Comparison of ENCODE assay signal across 19 cellular contexts in the genomic region with DNA sequence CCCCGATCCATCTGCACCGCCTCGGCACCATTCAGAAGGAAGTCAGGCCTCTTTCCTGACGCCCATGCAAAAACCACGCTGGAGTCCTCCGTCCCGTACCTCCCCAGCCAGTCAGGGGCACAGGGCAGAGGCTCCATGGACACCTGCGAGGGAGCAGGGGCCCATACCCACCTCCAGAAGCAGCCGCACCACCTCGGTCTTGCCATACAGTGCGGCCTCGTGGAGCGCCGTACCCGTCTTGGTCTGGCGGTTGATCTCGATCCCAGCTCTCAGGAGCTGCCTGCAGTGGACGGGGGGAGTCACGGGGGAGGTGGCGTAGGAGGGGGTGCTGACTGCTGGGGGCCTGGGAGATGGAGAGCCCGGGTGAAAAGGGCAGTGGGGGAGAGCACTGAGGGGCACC. TPM values are rescaled to one million over a fixed set of nuclear protein-coding genes. Genes with fewer than 3 reads are reported as not detected.
A peak's percentile ranks its signal among the peaks of the same experiment; 100 is the strongest.
DNase-seq lines count a peak whose midpoint lies in the region; ATAC-seq and TF ChIP-seq lines count a peak whose summit lies in the region.
"Had no signal": no experiment of that assay in that cellular context is flagged by ENCODE, and none has a peak within 500 bp of the region (broad histone marks: within the 10 kb centered on the region; RNA-seq: fewer than 3 reads in every experiment).

No MANE protein-coding gene starts in this region.

- no peaks in the 10 kb centered on the region for H3K4me1 Mint-ChIP-seq in progenitor cell of endocrine pancreas (ENCODE audit: low read depth)
- H3K4me1 Mint-ChIP-seq: CD4-positive, alpha-beta memory T cell had no signal

- no peak for DNase-seq in caudate nucleus (lab: John Stamatoyannopoulos, UW)
- DNase-seq in lower lobe of right lung = peak; percentile 46
- no peak for DNase-seq in tibial nerve (ENCODE audit: low spot score in 2 of 2)
- DNase-seq in progenitor cell of endocrine pancreas (ENCODE audit: low spot score, unreplicated experiment) = no peak
- no peak for DNase-seq in SK-N-SH
- DNase-seq in LoVo (ENCODE audit: low spot score) = no peak
- DNase-seq: CD4-positive, alpha-beta memory T cell; COR-L47; DMS53; IMR-90; KG1; MM.1S; NCI-H2029; NCI-H446 treated with DMSO at 0.1 percent for 48 hours; NCI-H526; NCI-H82; PC-9; SHP77 had no signal

- ATAC-seq in lower lobe of right lung = no peak

- H3K4me3 Mint-ChIP-seq in progenitor cell of endocrine pancreas (ENCODE audit: low read depth) = no peak overlapping the region
- H3K4me3 Mint-ChIP-seq: CD4-positive, alpha-beta memory T cell had no signal

- peaks cover 6% of the 10 kb centered on the region for H3K36me3 Mint-ChIP-seq in progenitor cell of endocrine pancreas (ENCODE audit: insufficient read depth)
- H3K36me3 Mint-ChIP-seq: CD4-positive, alpha-beta memory T cell had no signal

- no peaks in the 10 kb centered on the region for H3K9me2 ChIP-seq in SK-N-SH

- no peak overlapping the region for H3K27ac Mint-ChIP-seq in progenitor cell of endocrine pancreas
- H3K27ac Mint-ChIP-seq: CD4-positive, alpha-beta memory T cell had no signal

- WGBS in tibial nerve, 2 donors = 72 to 78% methylated on average over 21 of the region's 21 CpGs
- 95% methylated on average over 21 of the region's 21 CpGs for whole genome bisulfite sequencing in SK-N-SH (ENCODE audit: low lambda C conversion rate)

- H3K27ac ChIP-seq in BLaER1 (peak overlapping the region; percentile 38), caudate nucleus (ENCODE audit: low read depth, low read length) (peak overlapping the region; percentile 98), lower lobe of right lung (no peak overlapping the region), tibial nerve (peak overlapping the region; percentile 75 to 97 (median 86)), SK-N-SH (ENCODE audit: low read depth in 2 of 2, low read length in 1 of 2) (no peak overlapping the region)
- H3K27ac ChIP-seq: PC-9 had no signal

- H3K4me3 ChIP-seq in BLaER1 (no peak overlapping the region), lower lobe of right lung (no peak overlapping the region), tibial nerve (peak overlapping the region in 1 of 4 donors; percentile 45), SK-N-SH (ENCODE audit: low read depth in 2 of 2, low read length in 1 of 2) (no peak overlapping the region)
- H3K4me3 ChIP-seq: PC-9 had no signal

- intact Hi-C loops in lower lobe of right lung (cut with DNase I) = no loop called here

- no peak overlapping the region for H2AFZ ChIP-seq in SK-N-SH (ENCODE audit: low read depth)
- H2AFZ ChIP-seq: PC-9 had no signal

- no peaks in the 10 kb centered on the region for H3K27me3 Mint-ChIP-seq in progenitor cell of endocrine pancreas
- H3K27me3 Mint-ChIP-seq: CD4-positive, alpha-beta memory T cell had no signal

- H3K4me1 ChIP-seq in BLaER1 = peaks cover 97% of the 10 kb centered on the region
- peaks cover 37% of the 10 kb centered on the region for H3K4me1 ChIP-seq in lower lobe of right lung
- peaks cover 2 to 89% (median 49%) of the 10 kb centered on the region in 4 donors for H3K4me1 ChIP-seq in tibial nerve
- H3K4me1 ChIP-seq in SK-N-SH (ENCODE audit: control insufficient read depth in 1 of 2, insufficient read depth in 2 of 2, low read depth in 1 of 2, low read length in 1 of 2) = peaks cover 6% of the 10 kb centered on the region in 2 experiments; a peak in 1 of 4 replicates

- POLR2A ChIA-PET in SK-N-SH (lab: Yijun Ruan, JAX) = interaction anchor here (0.6 kb wide), 1 partner anchor 37 kb away, joined by 5 read pairs; no protein-coding TSS in a partner anchor

- H3K27me3 ChIP-seq in BLaER1 (no peaks in the 10 kb centered on the region), lower lobe of right lung (ENCODE audit: low read depth) (no peaks in the 10 kb centered on the region), tibial nerve (no peaks in the 10 kb centered on the region), SK-N-SH (ENCODE audit: insufficient read depth) (no peaks in the 10 kb centered on the region)

- TF ChIP-seq EP300 in tibial nerve (IDR thresholded peaks at IDR 0.05) = no peak
- TF ChIP-seq EP300 in SK-N-SH (IDR thresholded peaks at IDR 0.05; ENCODE audit: borderline replicate concordance in 1 of 2, low read depth in 1 of 2, low read length in 1 of 2) = no peak

- H3F3A ChIP-seq in SK-N-SH (replicated peaks; ENCODE audit: insufficient read depth) = no peaks in the 10 kb centered on the region

- TF ChIP-seq CTCF in lower lobe of right lung (IDR thresholded peaks at IDR 0.05) (no peak), tibial nerve (IDR thresholded peaks at IDR 0.05) (no peak), progenitor cell of endocrine pancreas (IDR thresholded peaks at IDR 0.05; ENCODE audit: unreplicated experiment) (no peak), SK-N-SH (IDR thresholded peaks at IDR 0.05) (no peak)

- 0 out of 2 replicates have a peak overlapping the region, but pooled peaks have one; percentile 38 for H3K9ac ChIP-seq in BLaER1
- no peak overlapping the region for H3K9ac ChIP-seq in SK-N-SH

- H4K20me1 ChIP-seq in BLaER1 = peaks cover 52% of the 10 kb centered on the region
- H4K20me1 ChIP-seq in SK-N-SH (ENCODE audit: insufficient read depth) = peaks cover 18% of the 10 kb centered on the region; the same call in 1 of the 2 replicates

- CTCF ChIA-PET in SK-N-SH (lab: Yijun Ruan, JAX) = interaction anchor here (1.2 to 5.6 kb wide), 3 partner anchors 8 to 19 kb away, joined by 3 to 37 read pairs (median 9); a partner anchor contains a TSS

- H3K9me3 ChIP-seq in BLaER1 (no peaks in the 10 kb centered on the region), lower lobe of right lung (no peaks in the 10 kb centered on the region), tibial nerve (no peaks in the 10 kb centered on the region), SK-N-SH (no peaks in the 10 kb centered on the region)

- no peaks in the 10 kb centered on the region; the same call in 1 of the 2 replicates for H3K79me2 ChIP-seq in SK-N-SH (ENCODE audit: insufficient read depth)

- H3K36me3 ChIP-seq in BLaER1 (peaks cover 97% of the 10 kb centered on the region), lower lobe of right lung (peaks cover 66% of the 10 kb centered on the region), tibial nerve (peaks cover 0 to 64% (median 0%) of the 10 kb centered on the region in 3 donors), SK-N-SH (replicated peaks in 1 of 2; ENCODE audit: control insufficient read depth in 1 of 2, insufficient read depth in 2 of 2, low read length in 1 of 2) (peaks cover 0 to 43% of the 10 kb centered on the region in 2 experiments)

- no peaks in the 10 kb centered on the region for H3K9me3 Mint-ChIP-seq in progenitor cell of endocrine pancreas (ENCODE audit: low read depth)
- H3K9me3 Mint-ChIP-seq: CD4-positive, alpha-beta memory T cell had no signal

- TF ChIP-seq POLR2A in tibial nerve (IDR thresholded peaks at IDR 0.05) = no peak

- H3K4me2 ChIP-seq in BLaER1 (peak overlapping the region; percentile 73), SK-N-SH (no peak overlapping the region)
- H3K4me2 ChIP-seq: PC-9 had no signal

- no peak for TF ChIP-seq RAD21 in SK-N-SH (IDR thresholded peaks at IDR 0.05; ENCODE audit: low read length)

TF ChIP-seq in SK-N-SH, 30 proteins besides CTCF, POLR2A, EP300 and RAD21 (continues in another document):
- TF ChIP-seq, protein P1, sequence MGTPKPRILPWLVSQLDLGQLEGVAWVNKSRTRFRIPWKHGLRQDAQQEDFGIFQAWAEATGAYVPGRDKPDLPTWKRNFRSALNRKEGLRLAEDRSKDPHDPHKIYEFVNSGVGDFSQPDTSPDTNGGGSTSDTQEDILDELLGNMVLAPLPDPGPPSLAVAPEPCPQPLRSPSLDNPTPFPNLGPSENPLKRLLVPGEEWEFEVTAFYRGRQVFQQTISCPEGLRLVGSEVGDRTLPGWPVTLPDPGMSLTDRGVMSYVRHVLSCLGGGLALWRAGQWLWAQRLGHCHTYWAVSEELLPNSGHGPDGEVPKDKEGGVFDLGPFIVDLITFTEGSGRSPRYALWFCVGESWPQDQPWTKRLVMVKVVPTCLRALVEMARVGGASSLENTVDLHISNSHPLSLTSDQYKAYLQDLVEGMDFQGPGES (IDR thresholded peaks at IDR 0.05; ENCODE audit: low read depth, low read length) = no peak
- TF ChIP-seq RFX5 (IDR thresholded peaks at IDR 0.05; ENCODE audit: low read length) (no peak), TEAD4 (IDR thresholded peaks at IDR 0.05; ENCODE audit: borderline replicate concordance, insufficient read depth) (no peak), RXRA (IDR thresholded peaks at IDR 0.05; ENCODE audit: borderline replicate concordance, low read depth) (no peak)

RNA-seq across cellular contexts. Expression of a gene that starts 9.2 kb away (rescaled TPM):
- total RNA-seq in lower lobe of right lung (68.8 TPM), tibial nerve (10 to 100 TPM; 36.0 to 59.0 (median 51.3) TPM), progenitor cell of endocrine pancreas (47.6 and 50.6 TPM in 2 replicates)
- 5.2 and 6.5 TPM in 2 replicates for polyA plus RNA-seq in SK-N-SH (2012; rRNA removed)
- 2.3 and 4.5 TPM in 2 replicates for polyA plus RNA-seq in SK-N-SH (2012; cell fraction: cytosol; rRNA removed)
- 18.8 and 32.9 TPM in 2 replicates for polyA plus RNA-seq in SK-N-SH (2012; cell fraction: nucleus; rRNA removed)
- polyA plus RNA-seq: CD4-positive, alpha-beta memory T cell had no signal

RNA-seq across cellular contexts. Expression of a gene that starts 10.2 kb away (rescaled TPM):
- total RNA-seq in lower lobe of right lung (20.4 TPM), tibial nerve (10 to 100 TPM; 43.3 to 84.6 (median 53.0) TPM), progenitor cell of endocrine pancreas (56.0 and 56.4 TPM in 2 replicates)
- polyA plus RNA-seq in SK-N-SH (2012; rRNA removed) = 29.8 and 37.7 TPM in 2 replicates
- 14.2 and 21.1 TPM in 2 replicates for polyA plus RNA-seq in SK-N-SH (2012; cell fraction: cytosol; rRNA removed)
- polyA plus RNA-seq in SK-N-SH (2012; cell fraction: nucleus; rRNA removed) = 85.0 and 113 TPM in 2 replicates

RNA-seq across cellular contexts. Expression of a gene that starts 19.4 kb away (rescaled TPM):
- total RNA-seq in lower lobe of right lung = 111 TPM
- 10 to 100 TPM in 1 of 4 donors, 1 to 10 TPM in 3; 8.4 to 18.4 (median 8.8) TPM for total RNA-seq in tibial nerve
- 232 and 235 TPM in 2 replicates for total RNA-seq in progenitor cell of endocrine pancreas
- polyA plus RNA-seq in SK-N-SH (2012; rRNA removed) = 4.4 and 6.7 TPM in 2 replicates
- 1.7 and 3.1 TPM in 2 replicates for polyA plus RNA-seq in SK-N-SH (2012; cell fraction: cytosol; rRNA removed)
- polyA plus RNA-seq in SK-N-SH (2012; cell fraction: nucleus; rRNA removed) = 14.0 and 23.1 TPM in 2 replicates

RNA-seq across cellular contexts. Expression of a gene that starts 49.7 kb away (rescaled TPM):
- total RNA-seq in lower lobe of right lung = 89.5 TPM
- 10 to 100 TPM; 84.3 to 95.1 (median 89.9) TPM for total RNA-seq in tibial nerve
- total RNA-seq in progenitor cell of endocrine pancreas = 168 and 197 TPM in 2 replicates
- polyA plus RNA-seq in SK-N-SH (2012; rRNA removed) = 68.0 and 89.9 TPM in 2 replicates
- polyA plus RNA-seq in SK-N-SH (2012; cell fraction: cytosol; rRNA removed) = 20.5 and 37.3 TPM in 2 replicates
- 318 and 375 TPM in 2 replicates for polyA plus RNA-seq in SK-N-SH (2012; cell fraction: nucleus; rRNA removed)

Comparison
In these comparisons a context has a peak if more than half of its experiments do, and no peak if none do; other contexts are left out.
1. H3K27ac ChIP-seq: peak in BLaER1 (single experiment), caudate nucleus (single experiment) and tibial nerve (4 of 4); none in lower lobe of right lung (single experiment) and SK-N-SH (0 of 2).